18 cellular contexts compared by ENCODE assay signal in the genomic region with DNA sequence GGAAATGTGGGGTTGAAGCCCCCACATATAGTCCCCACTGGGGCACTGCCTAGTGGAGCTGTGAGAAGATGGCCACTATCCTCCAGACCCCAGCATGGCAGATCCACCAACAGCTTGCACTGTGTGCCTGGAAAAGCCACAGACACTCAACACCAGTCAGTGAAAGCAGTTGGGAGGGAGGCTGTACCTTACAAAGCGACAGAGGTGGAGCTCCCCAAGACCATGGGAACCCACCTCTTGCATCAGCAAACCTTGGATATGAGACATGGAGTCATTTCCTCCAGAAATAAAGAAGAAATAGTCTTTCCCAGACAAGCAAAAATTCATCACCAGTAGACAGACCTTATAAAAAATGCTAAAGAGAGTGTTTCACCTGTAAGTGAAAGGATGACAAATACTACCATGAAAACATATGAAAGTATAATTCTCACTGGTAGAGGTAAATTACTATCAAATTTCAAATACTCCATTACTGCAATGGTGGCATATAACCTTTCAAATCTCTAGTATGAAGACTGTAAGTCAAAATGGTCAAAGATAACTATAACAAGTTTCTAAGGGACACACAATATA.
DNase-seq lines count a peak whose midpoint lies in the region; ATAC-seq and TF ChIP-seq lines count a peak whose summit lies in the region.
"Had no signal": no experiment of that assay in that cellular context is flagged by ENCODE, and none has a peak within 500 bp of the region (broad histone marks: within the 10 kb centered on the region; RNA-seq: fewer than 3 reads in every experiment).

No MANE protein-coding gene starts in this region.

- no peaks in the 10 kb centered on the region for H3K36me3 Mint-ChIP-seq in activated CD8-positive, alpha-beta memory T cell treated with anti-CD3 and anti-CD28 coated beads, Interleukin-2, amount 10 ng/mL, durations not matched to agents 7 days and 5 days
- peaks cover 8% of the 10 kb centered on the region for H3K36me3 Mint-ChIP-seq in activated T-helper 17 cell treated with anti-CD3 and anti-CD28 coated beads, Interleukin-2, amount 50 U/mL, for 72 hours (ENCODE audit: low read depth)
- H3K36me3 Mint-ChIP-seq: CD8-positive, alpha-beta T cell had no signal

- H3K27me3 ChIP-seq in suprapubic skin, result no peaks in the 10 kb centered on the region
- H3K27me3 ChIP-seq: BLaER1 treated with 17β-estradiol and CSF1 and Interleukin-3, amounts not matched to agents 10 nM and 100 nM had no signal

- no peak for TF ChIP-seq EP300 in suprapubic skin (IDR thresholded peaks at IDR 0.05)

- TF ChIP-seq POLR2A in suprapubic skin (IDR thresholded peaks at IDR 0.05) (no peak), GM18505 (IDR thresholded peaks at IDR 0.05; ENCODE audit: borderline replicate concordance, extremely low read depth, insufficient read depth, insufficient read length) (no peak)

- H3K4me1 Mint-ChIP-seq in activated CD8-positive, alpha-beta memory T cell treated with anti-CD3 and anti-CD28 coated beads, Interleukin-2, amount 10 ng/mL, durations not matched to agents 7 days and 5 days, result no peaks in the 10 kb centered on the region
- H3K4me1 Mint-ChIP-seq in stimulated activated naive CD8-positive, alpha-beta T cell treated with anti-CD3 and anti-CD28 coated beads, Interleukin-15, amount 100 ng/mL, for 72 hours, result no peaks in the 10 kb centered on the region
- H3K4me1 Mint-ChIP-seq in activated T-helper 17 cell treated with anti-CD3 and anti-CD28 coated beads, Interleukin-2, amount 50 U/mL, for 72 hours, result no peaks in the 10 kb centered on the region

- no peak for TF ChIP-seq CTCF in suprapubic skin (IDR thresholded peaks at IDR 0.05)

- no peak overlapping the region for H3K27ac Mint-ChIP-seq in activated CD8-positive, alpha-beta memory T cell treated with anti-CD3 and anti-CD28 coated beads, Interleukin-2, amount 10 ng/mL, durations not matched to agents 7 days and 5 days
- H3K27ac Mint-ChIP-seq in stimulated activated naive CD8-positive, alpha-beta T cell treated with anti-CD3 and anti-CD28 coated beads, Interleukin-15, amount 100 ng/mL, for 72 hours, result no peak overlapping the region
- H3K27ac Mint-ChIP-seq in activated T-helper 17 cell treated with anti-CD3 and anti-CD28 coated beads, Interleukin-2, amount 50 U/mL, for 72 hours, result peak overlapping the region; percentile 32
- H3K27ac Mint-ChIP-seq: CD8-positive, alpha-beta T cell had no signal

- no peak overlapping the region for H3K27ac ChIP-seq in suprapubic skin
- H3K27ac ChIP-seq: BLaER1 treated with 17β-estradiol and CSF1 and Interleukin-3, amounts not matched to agents 10 nM and 100 nM; RWPE1 had no signal

- H3K9me3 Mint-ChIP-seq in activated CD8-positive, alpha-beta memory T cell treated with anti-CD3 and anti-CD28 coated beads, Interleukin-2, amount 10 ng/mL, durations not matched to agents 7 days and 5 days (ENCODE audit: low read depth), result peaks cover 6% of the 10 kb centered on the region
- H3K9me3 Mint-ChIP-seq in stimulated activated naive CD8-positive, alpha-beta T cell treated with anti-CD3 and anti-CD28 coated beads, Interleukin-15, amount 100 ng/mL, for 72 hours, result peaks cover 10 to 25% of the 10 kb centered on the region in 2 donors
- H3K9me3 Mint-ChIP-seq in activated T-helper 17 cell treated with anti-CD3 and anti-CD28 coated beads, Interleukin-2, amount 50 U/mL, for 72 hours, result peaks cover 8% of the 10 kb centered on the region

- no peaks in the 10 kb centered on the region for H3K36me3 ChIP-seq in suprapubic skin
- H3K36me3 ChIP-seq: BLaER1 treated with 17β-estradiol and CSF1 and Interleukin-3, amounts not matched to agents 10 nM and 100 nM had no signal

- no peak overlapping the region for H3K4me3 ChIP-seq in suprapubic skin
- H3K4me3 ChIP-seq: BLaER1 treated with 17β-estradiol and CSF1 and Interleukin-3, amounts not matched to agents 10 nM and 100 nM had no signal

- DNase-seq in activated CD8-positive, alpha-beta memory T cell treated with anti-CD3 and anti-CD28 coated beads, Interleukin-2, amount 10 ng/mL, durations not matched to agents 7 days and 5 days, result no peak
- no peak for DNase-seq in activated CD8-positive, alpha-beta memory T cell treated with anti-CD3 and anti-CD28 coated beads for 24 hours
- DNase-seq in stimulated activated naive CD8-positive, alpha-beta T cell treated with anti-CD3 and anti-CD28 coated beads, Interleukin-15, amount 100 ng/mL, for 72 hours, result no peak
- DNase-seq in stimulated activated naive CD8-positive, alpha-beta T cell treated with anti-CD3 and anti-CD28 coated beads, Interleukin-15, Interleukin-2, amounts not matched to agents 100 U/mL and 50 U/mL, for 24 hours, result no peak
- DNase-seq in AG20443 (ENCODE audit: low spot score) (no peak), suprapubic skin (ENCODE audit: low spot score in 2 of 2) (no peak)
- DNase-seq: CD8-positive, alpha-beta T cell; MV-4-11; NCI-H1694 treated with DMSO at 0.1 percent for 48 hours; NCI-H2107; NCI-H226; NCI-H524; PC-3; SIG-M5 had no signal

- peak; percentile 55 for ATAC-seq in activated CD8-positive, alpha-beta memory T cell treated with anti-CD3 and anti-CD28 coated beads, Interleukin-2, amount 10 ng/mL, durations not matched to agents 7 days and 5 days
- peak; percentile 63 for ATAC-seq in stimulated activated naive CD8-positive, alpha-beta T cell treated with anti-CD3 and anti-CD28 coated beads, Interleukin-15, amount 100 ng/mL, for 72 hours
- ATAC-seq in stimulated activated naive CD8-positive, alpha-beta T cell treated with anti-CD3 and anti-CD28 coated beads, Interleukin-15, Interleukin-2, amounts not matched to agents 100 U/mL and 50 U/mL, for 24 hours, result no peak
- ATAC-seq in activated T-helper 17 cell treated with anti-CD3 and anti-CD28 coated beads, Interleukin-2, amount 50 U/mL, for 72 hours (replicated peaks), result peak; percentile 58
- no peak for ATAC-seq in GM18505 (IDR thresholded peaks at IDR 0.05; ENCODE audit: unreplicated experiment)
- ATAC-seq: CD8-positive, alpha-beta T cell; PC-3 had no signal

- 83% methylated on average over 1 of the region's 1 CpG for WGBS in suprapubic skin

- H3K4me1 ChIP-seq in suprapubic skin, result no peaks in the 10 kb centered on the region
- H3K4me1 ChIP-seq: BLaER1 treated with 17β-estradiol and CSF1 and Interleukin-3, amounts not matched to agents 10 nM and 100 nM had no signal

- CTCF ChIA-PET in activated CD8-positive, alpha-beta memory T cell treated with anti-CD3 and anti-CD28 coated beads, Interleukin-2, amount 10 ng/mL, durations not matched to agents 7 days and 5 days (lab: Charles Lee), result no interaction called here

- H3K4me3 Mint-ChIP-seq in activated CD8-positive, alpha-beta memory T cell treated with anti-CD3 and anti-CD28 coated beads, Interleukin-2, amount 10 ng/mL, durations not matched to agents 7 days and 5 days, result no peak overlapping the region
- H3K4me3 Mint-ChIP-seq in stimulated activated naive CD8-positive, alpha-beta T cell treated with anti-CD3 and anti-CD28 coated beads, Interleukin-15, amount 100 ng/mL, for 72 hours, result no peak overlapping the region
- no peak overlapping the region for H3K4me3 Mint-ChIP-seq in activated T-helper 17 cell treated with anti-CD3 and anti-CD28 coated beads, Interleukin-2, amount 50 U/mL, for 72 hours
- H3K4me3 Mint-ChIP-seq: CD8-positive, alpha-beta T cell had no signal

- H3K9me3 ChIP-seq in suprapubic skin, result peaks cover 5% of the 10 kb centered on the region

- no peaks in the 10 kb centered on the region for H3K27me3 Mint-ChIP-seq in activated CD8-positive, alpha-beta memory T cell treated with anti-CD3 and anti-CD28 coated beads, Interleukin-2, amount 10 ng/mL, durations not matched to agents 7 days and 5 days
- no peaks in the 10 kb centered on the region for H3K27me3 Mint-ChIP-seq in stimulated activated naive CD8-positive, alpha-beta T cell treated with anti-CD3 and anti-CD28 coated beads, Interleukin-15, amount 100 ng/mL, for 72 hours
- H3K27me3 Mint-ChIP-seq in activated T-helper 17 cell treated with anti-CD3 and anti-CD28 coated beads, Interleukin-2, amount 50 U/mL, for 72 hours, result peaks cover 5% of the 10 kb centered on the region

Comparison
In these comparisons a context has a peak if more than half of its experiments do, and no peak if none do; other contexts are left out.
1. ATAC-seq: peak in activated CD8-positive, alpha-beta memory T cell treated with anti-CD3 and anti-CD28 coated beads, Interleukin-2, amount 10 ng/mL, durations not matched to agents 7 days and 5 days (single experiment), stimulated activated naive CD8-positive, alpha-beta T cell treated with anti-CD3 and anti-CD28 coated beads, Interleukin-15, amount 100 ng/mL, for 72 hours (single experiment) and activated T-helper 17 cell treated with anti-CD3 and anti-CD28 coated beads, Interleukin-2, amount 50 U/mL, for 72 hours (single experiment); none in stimulated activated naive CD8-positive, alpha-beta T cell treated with anti-CD3 and anti-CD28 coated beads, Interleukin-15, Interleukin-2, amounts not matched to agents 100 U/mL and 50 U/mL, for 24 hours (single experiment) and GM18505 (single experiment).